1 cellular context compared by ENCODE assay signal in the genomic region with DNA sequence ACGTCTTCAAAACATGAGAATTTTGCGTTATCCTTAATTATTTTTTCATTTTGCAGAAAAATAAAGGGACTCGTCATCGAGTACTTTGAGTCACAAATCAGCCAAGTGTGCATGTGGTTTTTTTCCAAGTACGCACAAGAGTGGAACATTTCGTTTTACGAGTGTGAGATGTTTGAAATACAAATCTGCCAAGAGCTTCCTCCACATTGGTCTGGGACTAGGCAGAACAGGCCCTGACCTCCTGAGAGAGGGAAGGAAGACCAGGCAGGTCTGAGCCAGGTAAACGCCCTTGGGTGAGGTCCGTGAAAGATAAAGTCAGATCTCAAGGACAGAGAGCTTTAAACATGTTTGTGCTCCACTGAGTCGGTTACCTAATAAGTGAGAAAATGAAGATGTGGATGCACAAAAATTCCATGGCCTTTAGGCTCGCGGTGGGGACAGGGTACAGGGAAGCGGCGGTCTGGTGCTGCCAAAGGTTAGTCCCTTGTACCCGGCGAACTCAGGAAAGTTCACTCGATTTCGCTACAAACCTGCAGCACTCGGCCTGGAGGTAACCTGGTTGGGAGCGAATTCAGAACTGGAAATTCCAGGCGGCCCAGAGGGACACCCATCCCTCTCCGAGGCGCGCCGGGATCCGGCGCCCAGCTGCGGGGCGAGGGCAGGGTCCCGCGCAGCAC.
TF ChIP-seq lines count a peak whose summit lies in the region.

No MANE protein-coding gene starts in this region.

TF ChIP-seq in endothelial cell of umbilical vein, 7 proteins besides CTCF, POLR2A, EP300 and RAD21 (continued from another document):
- TF ChIP-seq EZH2 (IDR thresholded peaks at IDR 0.05; ENCODE audit: borderline replicate concordance, low read depth, low read length, severe bottlenecking) (no peak), GATA2 (IDR thresholded peaks at IDR 0.05; ENCODE audit: insufficient read depth, insufficient read length, low read depth, low read length) (no peak), POLR2AphosphoS5 (IDR thresholded peaks at IDR 0.05; ENCODE audit: insufficient read depth, low read depth, low read length) (no peak), FOS (IDR thresholded peaks at IDR 0.05; ENCODE audit: borderline replicate concordance, insufficient read depth, low read length) (no peak)
